Comparison of ENCODE assay signal across 1 cellular context in the genomic region with DNA sequence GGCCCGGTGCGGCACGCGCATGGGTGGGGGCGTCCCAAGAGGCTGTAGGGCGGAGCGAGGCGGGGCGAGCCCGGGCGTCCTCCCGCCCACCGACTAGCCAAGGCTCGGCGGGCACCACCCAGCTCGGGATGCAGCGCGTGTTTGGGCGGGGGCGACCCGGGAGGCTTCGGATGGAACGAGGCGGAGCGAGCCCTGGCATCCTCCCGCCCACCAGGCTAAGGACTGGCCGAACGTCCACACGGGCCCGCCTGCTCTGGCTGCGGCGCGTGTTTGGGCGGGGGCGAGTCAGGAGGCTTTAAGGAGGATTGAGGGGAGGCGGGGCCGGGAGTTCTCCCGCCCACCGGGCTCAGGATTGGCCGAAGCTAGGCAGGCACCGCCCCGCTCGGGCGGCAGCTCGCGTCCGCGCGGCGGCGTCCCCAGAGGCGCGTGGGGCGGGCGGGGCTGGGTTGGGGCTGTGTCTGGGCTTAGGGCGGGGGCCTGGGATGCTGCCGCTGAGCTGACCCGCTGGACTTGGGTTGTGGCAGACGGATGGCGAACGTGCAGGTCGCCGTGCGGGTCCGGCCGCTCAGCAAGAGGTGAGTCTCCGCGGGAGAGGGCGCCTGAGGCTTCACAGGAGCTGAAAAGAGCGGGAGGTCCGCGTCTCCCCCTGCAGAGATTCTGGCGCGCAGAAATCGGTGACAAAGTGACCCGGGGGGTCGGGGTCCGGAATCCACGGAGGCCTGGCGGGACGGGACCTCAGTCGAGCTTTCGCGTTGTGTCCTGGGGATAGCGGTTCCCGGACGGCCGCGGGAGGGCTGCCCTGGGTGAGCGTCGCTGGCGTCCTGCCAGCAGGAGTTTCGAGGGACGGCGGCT.
TF ChIP-seq lines count a peak whose summit lies in the region.

STARD9 (plus strand) TSS at position 419 of the 852 bp plus-strand sequence; CDS start at position 529, 110 bp downstream.

TF ChIP-seq in HepG2, 621 proteins besides CTCF, POLR2A, EP300 and RAD21 (continued from another document and continues in another):
- TF ChIP-seq, protein P1, sequence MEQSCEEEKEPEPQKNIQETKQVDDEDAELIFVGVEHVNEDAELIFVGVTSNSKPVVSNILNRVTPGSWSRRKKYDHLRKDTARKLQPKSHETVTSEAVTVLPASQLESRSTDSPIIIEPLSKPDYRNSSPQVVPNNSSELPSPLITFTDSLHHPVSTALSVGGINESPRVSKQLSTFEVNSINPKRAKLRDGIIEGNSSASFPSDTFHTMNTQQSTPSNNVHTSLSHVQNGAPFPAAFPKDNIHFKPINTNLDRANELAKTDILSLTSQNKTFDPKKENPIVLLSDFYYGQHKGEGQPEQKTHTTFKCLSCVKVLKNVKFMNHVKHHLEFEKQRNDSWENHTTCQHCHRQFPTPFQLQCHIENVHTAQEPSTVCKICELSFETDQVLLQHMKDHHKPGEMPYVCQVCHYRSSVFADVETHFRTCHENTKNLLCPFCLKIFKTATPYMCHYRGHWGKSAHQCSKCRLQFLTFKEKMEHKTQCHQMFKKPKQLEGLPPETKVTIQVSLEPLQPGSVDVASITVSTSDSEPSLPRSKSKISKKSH (CRISPR knock-in tag; IDR thresholded peaks at IDR 0.05; ENCODE audit: borderline replicate concordance) = peak; percentile 29; the same call in 1 of the 2 replicates
- TF ChIP-seq ZNF350 (CRISPR knock-in tag; IDR thresholded peaks at IDR 0.05; ENCODE audit: borderline replicate concordance, low read depth) (peak; percentile 34; the same call in 1 of the 2 replicates), ZNF446 (CRISPR knock-in tag; IDR thresholded peaks at IDR 0.05) (peak; percentile 48; the same call in 1 of the 2 replicates), ZFX (CRISPR knock-in tag; IDR thresholded peaks at IDR 0.05; ENCODE audit: low read depth) (peak; percentile 75), ZNF775 (CRISPR knock-in tag; IDR thresholded peaks at IDR 0.05; ENCODE audit: borderline replicate concordance) (peak; percentile 82; the same call in 1 of the 2 replicates), TFAP4 (IDR thresholded peaks at IDR 0.05; ENCODE audit: borderline replicate concordance, low read depth) (peak; percentile 51; the same call in 1 of the 2 replicates), BHLHE40 (IDR thresholded peaks at IDR 0.05; ENCODE audit: low read length) (peak; percentile 73), MTERF4 (CRISPR knock-in tag; IDR thresholded peaks at IDR 0.05) (0 out of 2 replicates have a peak, but pooled peaks have one; percentile 56), KLF6 (CRISPR knock-in tag; IDR thresholded peaks at IDR 0.05) (peak; percentile 29), ZNF235 (CRISPR knock-in tag; IDR thresholded peaks at IDR 0.05; ENCODE audit: borderline replicate concordance) (no peak), YEATS2 (CRISPR knock-in tag; IDR thresholded peaks at IDR 0.05; ENCODE audit: borderline replicate concordance) (peak; percentile 70; the same call in 1 of the 2 replicates), ZNF800 (CRISPR knock-in tag; IDR thresholded peaks at IDR 0.05) (0 out of 2 replicates have a peak, but pooled peaks have one; percentile 6), PRDM10 (CRISPR knock-in tag; IDR thresholded peaks at IDR 0.05; ENCODE audit: low read depth) (peak; percentile 48), NFYB (CRISPR knock-in tag; IDR thresholded peaks at IDR 0.05) (peak; percentile 65), YY1 (IDR thresholded peaks at IDR 0.05; ENCODE audit: insufficient read depth, insufficient replicate concordance, low read depth, low read length) (peak; percentile 41), HNRNPK (IDR thresholded peaks at IDR 0.05; ENCODE audit: low read depth, low read length, poor library complexity, severe bottlenecking) (peak; percentile 82), HHEX (CRISPR knock-in tag; IDR thresholded peaks at IDR 0.05) (no peak), NFE2 (CRISPR knock-in tag; IDR thresholded peaks at IDR 0.05) (no peak), ZNF143 (CRISPR knock-in tag; IDR thresholded peaks at IDR 0.05) (peak; percentile 60; the same call in 1 of the 2 replicates), ZNF335 (CRISPR knock-in tag; IDR thresholded peaks at IDR 0.05) (peak; percentile 56; the same call in 1 of the 2 replicates), ARID5B (CRISPR knock-in tag; IDR thresholded peaks at IDR 0.05) (peak; percentile 61), PLRG1 (conservative IDR thresholded peaks at IDR 0.05) (no peak), CENPT (CRISPR knock-in tag; IDR thresholded peaks at IDR 0.05; ENCODE audit: low read depth) (peak; percentile 61; the same call in 1 of the 2 replicates), REPIN1 (CRISPR knock-in tag; IDR thresholded peaks at IDR 0.05; ENCODE audit: borderline replicate concordance, low read depth) (no peak; the same call in none of the 2 replicates), ZNF263 (CRISPR knock-in tag; IDR thresholded peaks at IDR 0.05) (0 out of 2 replicates have a peak, but pooled peaks have one; percentile 35), PHF8 (CRISPR knock-in tag; IDR thresholded peaks at IDR 0.05) (peak; percentile 76), ZNF605 (CRISPR knock-in tag; IDR thresholded peaks at IDR 0.05) (0 out of 2 replicates have a peak, but pooled peaks have one; percentile 38), ZNF878 (CRISPR knock-in tag; IDR thresholded peaks at IDR 0.05) (peak; percentile 90; the same call in 1 of the 2 replicates), POGK (CRISPR knock-in tag; conservative IDR thresholded peaks at IDR 0.05) (0 out of 2 replicates have a peak, but pooled peaks have one; percentile 65), ZNF567 (CRISPR knock-in tag; IDR thresholded peaks at IDR 0.05; ENCODE audit: borderline replicate concordance) (no peak), CREB1 (IDR thresholded peaks at IDR 0.05) (peak; percentile 32), CREB1 (CRISPR knock-in tag; IDR thresholded peaks at IDR 0.05) (no peak), KDM3A (CRISPR knock-in tag; IDR thresholded peaks at IDR 0.05; ENCODE audit: low read depth) (0 out of 2 replicates have a peak, but pooled peaks have one; percentile 17), MTA1 (CRISPR knock-in tag; IDR thresholded peaks at IDR 0.05; ENCODE audit: borderline replicate concordance) (peak; percentile 69; the same call in 1 of the 2 replicates), POLR2AphosphoS5 (IDR thresholded peaks at IDR 0.05; ENCODE audit: low read depth, low read length) (peak; percentile 67), ZNF550 (CRISPR knock-in tag; IDR thresholded peaks at IDR 0.05; ENCODE audit: borderline replicate concordance) (0 out of 2 replicates have a peak, but pooled peaks have one; percentile 43), SAFB2 (CRISPR knock-in tag; IDR thresholded peaks at IDR 0.05; ENCODE audit: borderline replicate concordance, low read depth) (peak; percentile 62; the same call in 1 of the 2 replicates), ZNF616 (CRISPR knock-in tag; IDR thresholded peaks at IDR 0.05; ENCODE audit: low read depth) (peak; percentile 62; the same call in 1 of the 2 replicates), ZNF20 (CRISPR knock-in tag; IDR thresholded peaks at IDR 0.05) (0 out of 2 replicates have a peak, but pooled peaks have one; percentile 1), CCDC6 (CRISPR knock-in tag; IDR thresholded peaks at IDR 0.05) (peak; percentile 74; the same call in 1 of the 2 replicates), AHR (CRISPR knock-in tag; IDR thresholded peaks at IDR 0.05) (no peak)
- TF ChIP-seq, protein P2, sequence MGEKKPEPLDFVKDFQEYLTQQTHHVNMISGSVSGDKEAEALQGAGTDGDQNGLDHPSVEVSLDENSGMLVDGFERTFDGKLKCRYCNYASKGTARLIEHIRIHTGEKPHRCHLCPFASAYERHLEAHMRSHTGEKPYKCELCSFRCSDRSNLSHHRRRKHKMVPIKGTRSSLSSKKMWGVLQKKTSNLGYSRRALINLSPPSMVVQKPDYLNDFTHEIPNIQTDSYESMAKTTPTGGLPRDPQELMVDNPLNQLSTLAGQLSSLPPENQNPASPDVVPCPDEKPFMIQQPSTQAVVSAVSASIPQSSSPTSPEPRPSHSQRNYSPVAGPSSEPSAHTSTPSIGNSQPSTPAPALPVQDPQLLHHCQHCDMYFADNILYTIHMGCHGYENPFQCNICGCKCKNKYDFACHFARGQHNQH (CRISPR knock-in tag; IDR thresholded peaks at IDR 0.05) = peak; percentile 74; the same call in 1 of the 2 replicates
